Comparison of ENCODE assay signal across 10 cellular contexts in the genomic region with DNA sequence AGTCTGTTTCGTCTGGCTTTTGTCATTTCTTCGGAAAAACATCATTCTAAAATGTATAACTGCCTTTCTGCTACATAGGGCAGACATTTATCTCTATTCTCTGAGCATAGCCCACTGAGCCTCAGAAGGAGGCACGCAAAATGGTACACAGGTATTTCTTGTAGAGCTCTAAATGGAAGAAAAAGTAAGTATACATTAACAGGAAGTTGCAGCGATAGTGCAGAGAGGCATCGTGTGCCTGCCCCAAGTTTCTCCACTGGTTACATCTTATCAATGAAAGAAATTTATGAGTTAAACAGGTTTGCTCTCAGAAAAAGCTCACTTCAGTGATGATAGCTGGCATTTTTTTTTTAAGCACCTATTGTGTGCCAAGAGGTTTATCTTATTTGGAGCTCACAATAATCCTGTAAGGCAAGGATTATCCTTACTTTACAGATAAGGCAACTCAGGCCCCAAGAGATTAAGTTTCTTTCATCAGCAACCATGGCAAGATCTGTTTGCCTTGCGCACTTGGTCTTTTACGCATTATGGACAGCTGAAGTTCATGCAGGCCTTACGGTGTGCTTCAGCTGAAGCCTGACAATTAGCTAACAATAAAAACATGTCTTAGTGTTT. TPM values are rescaled to one million over a fixed set of nuclear protein-coding genes. Genes with fewer than 3 reads are reported as not detected.
A peak's percentile ranks its signal among the peaks of the same experiment; 100 is the strongest.
DNase-seq lines count a peak whose midpoint lies in the region; ATAC-seq and TF ChIP-seq lines count a peak whose summit lies in the region.
"Had no signal": no experiment of that assay in that cellular context is flagged by ENCODE, and none has a peak within 500 bp of the region (broad histone marks: within the 10 kb centered on the region; RNA-seq: fewer than 3 reads in every experiment).

No MANE protein-coding gene starts in this region.

- H3K36me3 ChIP-seq in SU-DHL-6 (ENCODE audit: low read length) = peaks cover 9% of the 10 kb centered on the region; the same call in 1 of the 2 replicates
- H3K36me3 ChIP-seq in suprapubic skin = no peaks in the 10 kb centered on the region
- H3K36me3 ChIP-seq: BE2C had no signal

- 83% methylated on average over 8 of the region's 8 CpGs for WGBS in suprapubic skin

- intact Hi-C loops in sciatic nerve (cut with DNase I) = no loop called here

- H3K27ac ChIP-seq in SU-DHL-6 (ENCODE audit: low read depth, low read length) (peak overlapping the region; percentile 83), suprapubic skin (peak overlapping the region; percentile 95)

- no peaks in the 10 kb centered on the region for H4K20me1 ChIP-seq in SU-DHL-6 (ENCODE audit: low read depth, low read length)

- ATAC-seq in activated T-cell treated with anti-CD3 and anti-CD28 coated beads, Interleukin-2, amount 50 U/mL, for 72 hours (replicated peaks in 1 of 2) = no peak
- ATAC-seq in GM19452 (IDR thresholded peaks at IDR 0.05; ENCODE audit: unreplicated experiment) (no peak), sciatic nerve (no peak)

- H3K4me3 ChIP-seq in SU-DHL-6 (ENCODE audit: insufficient read depth, low read length, poor library complexity, severe bottlenecking) (no peak overlapping the region), suprapubic skin (no peak overlapping the region)
- H3K4me3 ChIP-seq: mucosa of descending colon had no signal

- H3F3A ChIP-seq in SU-DHL-6 (ENCODE audit: insufficient read depth) = peaks cover 39% of the 10 kb centered on the region

- 0 out of 2 replicates have a peak overlapping the region, but pooled peaks have one; percentile 75 for H3K9ac ChIP-seq in SU-DHL-6 (ENCODE audit: low read length)

- H3K27me3 Mint-ChIP-seq in activated T-cell treated with anti-CD3 and anti-CD28 coated beads, Interleukin-2, amount 50 U/mL, for 72 hours (ENCODE audit: low read depth) = no peaks in the 10 kb centered on the region
- peaks cover 5% of the 10 kb centered on the region for H3K27me3 Mint-ChIP-seq in glutamatergic neuron (ENCODE audit: unreplicated experiment)

- DNase-seq in activated T-cell treated with anti-CD3 and anti-CD28 coated beads, Interleukin-2, amount 50 U/mL, for 72 hours = no peak
- no peak for DNase-seq in activated T-cell treated with anti-CD3 and anti-CD28 coated beads, Interleukin-2, amount 50 U/mL, for 48 hours
- no peak for DNase-seq in glutamatergic neuron
- no peak for DNase-seq in suprapubic skin (ENCODE audit: low spot score in 2 of 2)
- no peak for DNase-seq in middle frontal gyrus (ENCODE audit: extremely low spot score, low spot score)
- no peak for DNase-seq in sciatic nerve (ENCODE audit: low spot score)
- DNase-seq: BE2C, mucosa of descending colon had no signal

- peak overlapping the region; percentile 96 for H3K27ac Mint-ChIP-seq in activated T-cell treated with anti-CD3 and anti-CD28 coated beads, Interleukin-2, amount 50 U/mL, for 72 hours
- H3K27ac Mint-ChIP-seq in glutamatergic neuron (ENCODE audit: unreplicated experiment) = no peak overlapping the region

- peak overlapping the region; percentile 84 for H3K4me2 ChIP-seq in SU-DHL-6 (ENCODE audit: low read depth, low read length, poor library complexity, severe bottlenecking)

- peaks cover 16% of the 10 kb centered on the region for H3K4me1 ChIP-seq in suprapubic skin

- H3K27me3 ChIP-seq in SU-DHL-6 (ENCODE audit: low read length) (no peaks in the 10 kb centered on the region), suprapubic skin (no peaks in the 10 kb centered on the region)
- H3K27me3 ChIP-seq: BE2C had no signal

- peaks cover 2% of the 10 kb centered on the region in 2 donors for H3K36me3 Mint-ChIP-seq in activated T-cell treated with anti-CD3 and anti-CD28 coated beads, Interleukin-2, amount 50 U/mL, for 72 hours (ENCODE audit: insufficient read depth in 2 of 2)
- no peaks in the 10 kb centered on the region for H3K36me3 Mint-ChIP-seq in glutamatergic neuron (ENCODE audit: unreplicated experiment)

- peak overlapping the region; percentile 91 to 98 for H3K4me3 Mint-ChIP-seq in activated T-cell treated with anti-CD3 and anti-CD28 coated beads, Interleukin-2, amount 50 U/mL, for 72 hours
- H3K4me3 Mint-ChIP-seq in glutamatergic neuron (ENCODE audit: unreplicated experiment) = peak overlapping the region; percentile 94

- H3K9me3 Mint-ChIP-seq in activated T-cell treated with anti-CD3 and anti-CD28 coated beads, Interleukin-2, amount 50 U/mL, for 72 hours = peaks cover 7% of the 10 kb centered on the region in 2 donors
- no peaks in the 10 kb centered on the region for H3K9me3 Mint-ChIP-seq in glutamatergic neuron (ENCODE audit: unreplicated experiment)

- peaks cover 16% of the 10 kb centered on the region for H3K79me2 ChIP-seq in SU-DHL-6 (ENCODE audit: insufficient read depth, low read length)

- no peak for TF ChIP-seq POLR2A in suprapubic skin (IDR thresholded peaks at IDR 0.05)

- H3K9me2 ChIP-seq in SU-DHL-6 (replicated peaks; ENCODE audit: insufficient read depth, low read length) = no peaks in the 10 kb centered on the region

- H3K4me1 Mint-ChIP-seq in activated T-cell treated with anti-CD3 and anti-CD28 coated beads, Interleukin-2, amount 50 U/mL, for 72 hours (ENCODE audit: low read depth) = peaks cover 32% of the 10 kb centered on the region
- peaks cover 4% of the 10 kb centered on the region for H3K4me1 Mint-ChIP-seq in glutamatergic neuron (ENCODE audit: low read depth, unreplicated experiment)

- no peak overlapping the region for H2AFZ ChIP-seq in SU-DHL-6 (ENCODE audit: low read depth, low read length, severe bottlenecking)

- TF ChIP-seq CTCF in SU-DHL-6 (IDR thresholded peaks at IDR 0.05; ENCODE audit: insufficient read depth, low read length, poor library complexity, severe bottlenecking) (no peak), glutamatergic neuron (IDR thresholded peaks at IDR 0.05; ENCODE audit: partially characterized antibody, unreplicated experiment) (no peak), suprapubic skin (IDR thresholded peaks at IDR 0.05) (no peak)

- H3K9me3 ChIP-seq in SU-DHL-6 (ENCODE audit: insufficient read depth, low read length) (no peaks in the 10 kb centered on the region; the same call in 1 of the 2 replicates), suprapubic skin (no peaks in the 10 kb centered on the region)
- H3K9me3 ChIP-seq: BE2C, mucosa of descending colon had no signal

- TF ChIP-seq EP300 in suprapubic skin (IDR thresholded peaks at IDR 0.05) = no peak

RNA-seq across cellular contexts. Expression of a gene that starts 1.2 kb away (rescaled TPM):
- 1 to 10 TPM; 2.6 to 2.7 TPM for total RNA-seq in activated T-cell treated with anti-CD3 and anti-CD28 coated beads, Interleukin-2, amount 50 U/mL, for 72 hours
- 7.4 TPM for total RNA-seq in glutamatergic neuron (ENCODE audit: unreplicated experiment)
- total RNA-seq in suprapubic skin = 1 to 10 TPM; 2.9 to 5.8 (median 4.4) TPM
- 19.7 TPM for total RNA-seq in sciatic nerve
